Comparison of ENCODE assay signal across 21 cellular contexts in the genomic region with DNA sequence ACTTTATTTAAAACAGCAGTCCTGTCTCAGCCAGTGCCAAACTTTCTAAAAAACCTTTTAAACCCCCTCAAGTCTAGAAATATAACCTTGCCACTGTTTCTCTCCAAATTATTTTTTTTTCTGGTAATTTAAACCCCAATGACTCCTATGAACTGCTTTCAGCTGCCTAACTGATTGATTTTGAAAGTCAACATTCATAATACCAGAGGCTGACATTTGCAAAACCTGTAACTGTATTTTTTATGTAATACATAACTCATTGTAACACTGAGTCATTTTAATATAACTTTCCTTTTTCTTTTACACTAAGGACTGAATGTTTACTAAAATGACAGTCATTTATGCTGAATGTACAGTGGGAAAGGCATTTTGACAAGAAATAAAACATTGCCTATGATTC. TPM values are rescaled to one million over a fixed set of nuclear protein-coding genes. Genes with fewer than 3 reads are reported as not detected.
"Had no signal": no experiment of that assay in that cellular context is flagged by ENCODE, and none has a peak within 500 bp of the region (broad histone marks: within the 10 kb centered on the region; RNA-seq: fewer than 3 reads in every experiment).

No MANE protein-coding gene starts in this region.

- H3K4me1 ChIP-seq: psoas muscle, right lobe of liver, spleen had no signal

- ATAC-seq: left colon, left ventricle myocardium superior, psoas muscle, right lobe of liver had no signal

- H3K36me3 Mint-ChIP-seq: stimulated activated naive B cell treated with anti-CD40 and anti-IgM and Interleukin-4, amounts not matched to agents 10 μg/mL and 1 μg/mL and 100 μg/mL, for 72 hours had no signal

- H3K4me3 Mint-ChIP-seq: nephron progenitor cell; stimulated activated naive B cell treated with anti-CD40 and anti-IgM and Interleukin-4, amounts not matched to agents 10 μg/mL and 1 μg/mL and 100 μg/mL, for 72 hours had no signal

- H3K9me3 Mint-ChIP-seq: stimulated activated naive B cell treated with anti-CD40 and anti-IgM and Interleukin-4, amounts not matched to agents 10 μg/mL and 1 μg/mL and 100 μg/mL, for 72 hours had no signal

- H3K4me3 ChIP-seq: dorsolateral prefrontal cortex, hepatocyte, lung, psoas muscle, right lobe of liver, spleen had no signal

- H3K27me3 ChIP-seq: hepatocyte had no signal

- H2AFZ ChIP-seq: hepatocyte had no signal

- H3K4me2 ChIP-seq: hepatocyte had no signal

- H3K27ac ChIP-seq: dorsolateral prefrontal cortex, hepatocyte, psoas muscle, right lobe of liver, spleen had no signal

- H3K79me2 ChIP-seq: hepatocyte had no signal

- H3K9me3 ChIP-seq: psoas muscle, right lobe of liver, spleen had no signal

- H3K36me3 ChIP-seq: right lobe of liver, spleen had no signal

- H3K27ac Mint-ChIP-seq: nephron progenitor cell; stimulated activated naive B cell treated with anti-CD40 and anti-IgM and Interleukin-4, amounts not matched to agents 10 μg/mL and 1 μg/mL and 100 μg/mL, for 72 hours had no signal

- DNase-seq: cortex of kidney; dorsolateral prefrontal cortex; effector CD8-positive, alpha-beta T cell; foreskin melanocyte; head of caudate nucleus; left colon; left ventricle myocardium superior; mesenchymal stem cell; midbrain; nephron progenitor cell; psoas muscle; retina; right lobe of liver; spleen; stimulated activated CD4-positive, alpha-beta T cell treated with anti-CD3 and anti-CD28 coated beads, Interleukin-15, amount 100 ng/mL, for 24 hours; stimulated activated CD4-positive, alpha-beta T cell treated with anti-CD3 and anti-CD28 coated beads, Interleukin-1b, Interleukin-23, amount 100 ng/mL, for 48 hours; stimulated activated CD4-positive, alpha-beta T cell treated with anti-CD3 and anti-CD28 coated beads, Interleukin-4, amount 100 ng/mL, for 24 hours; stimulated activated naive B cell treated with anti-CD40 and anti-IgM and Interleukin-4, amounts not matched to agents 10 μg/mL and 1 μg/mL and 100 μg/mL, for 72 hours; trophoblast cell had no signal

- H3K4me1 Mint-ChIP-seq: nephron progenitor cell; stimulated activated naive B cell treated with anti-CD40 and anti-IgM and Interleukin-4, amounts not matched to agents 10 μg/mL and 1 μg/mL and 100 μg/mL, for 72 hours had no signal

RNA-seq across cellular contexts. Expression of a gene that starts 19.1 kb away (rescaled TPM):
- total RNA-seq: left ventricle myocardium superior, right lobe of liver had no signal
- polyA plus RNA-seq: psoas muscle had no signal
